1 cellular context compared by ENCODE assay signal in genomic region chr5:133441166-133441815, GRCh38.
TF ChIP-seq lines count a peak whose summit lies in the region.

No MANE protein-coding gene starts in this region.

TF ChIP-seq in H1, 55 proteins besides CTCF, POLR2A, EP300 and RAD21 (continued from another document):
- no peak for TF ChIP-seq CHD7 (IDR thresholded peaks at IDR 0.05; ENCODE audit: insufficient replicate concordance, low read length)
- no peak for TF ChIP-seq ZNF274 (IDR thresholded peaks at IDR 0.05; ENCODE audit: borderline replicate concordance, extremely low read depth, low read length)
- TF ChIP-seq JUND (IDR thresholded peaks at IDR 0.05; ENCODE audit: low read length), result no peak
- TF ChIP-seq FOSL1 (IDR thresholded peaks at IDR 0.05; ENCODE audit: insufficient read depth, low read depth, low read length), result no peak
- TF ChIP-seq JUN (IDR thresholded peaks at IDR 0.05; ENCODE audit: low read depth, low read length), result no peak
- TF ChIP-seq ASH2L (IDR thresholded peaks at IDR 0.05; ENCODE audit: low read length), result no peak
- no peak for TF ChIP-seq SP1 (IDR thresholded peaks at IDR 0.05; ENCODE audit: low read depth, low read length)
- no peak for TF ChIP-seq NANOG (IDR thresholded peaks at IDR 0.05; ENCODE audit: insufficient read depth, low read depth, low read length, poor library complexity, severe bottlenecking)
